In the genomic region with DNA sequence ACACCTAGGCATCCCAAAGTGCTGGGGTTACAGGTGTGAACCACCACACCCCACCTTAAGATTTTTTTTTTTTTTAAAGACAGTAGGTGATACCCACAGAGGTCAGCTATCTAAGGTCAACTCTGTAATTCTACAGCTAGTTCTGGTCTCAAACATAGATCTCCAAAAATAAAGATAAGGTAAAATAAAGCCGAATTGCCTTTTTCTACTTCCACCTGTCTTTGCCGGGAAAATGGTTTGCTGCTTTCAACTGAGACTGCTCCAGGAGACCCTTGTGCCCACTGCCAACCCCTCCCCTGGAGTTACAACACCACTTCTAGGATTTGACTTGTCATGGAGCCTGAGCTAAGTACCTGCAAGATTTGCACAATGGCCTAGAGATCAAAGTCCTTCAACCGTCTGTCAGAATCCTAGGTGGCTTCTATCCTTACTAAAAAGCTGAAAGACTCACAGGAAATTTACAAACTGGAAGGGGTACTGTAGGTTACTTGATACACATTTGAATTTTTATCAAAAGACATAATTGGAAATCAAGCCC, we compare ENCODE assay signal across 20 cellular contexts.
"Had no signal": no experiment of that assay in that cellular context is flagged by ENCODE, and none has a peak within 500 bp of the region (broad histone marks: within the 10 kb centered on the region; RNA-seq: fewer than 3 reads in every experiment).

No MANE protein-coding gene starts in this region.

- H3K27ac Mint-ChIP-seq: activated CD8-positive, alpha-beta T cell treated with anti-CD3 and anti-CD28 coated beads, Interleukin-2, amount 10 ng/mL, durations not matched to agents 7 days and 5 days; activated naive CD8-positive, alpha-beta T cell treated with anti-CD3 and anti-CD28 coated beads, Interleukin-2, amount 50 U/mL, for 24 hours; activated T-helper 1 cell treated with anti-CD3 and anti-CD28 coated beads, Interleukin-12 subunit alpha, Interleukin-12 subunit beta, Interleukin-2, Interleukin-4 antibody, amounts not matched to agents 30 ng/mL and 10 ng/mL and 1 ng/mL, durations not matched to agents 14 hours and 24 hours and 36 hours; memory B cell had no signal

- DNase-seq: activated CD4-positive, alpha-beta T cell treated with anti-CD3 and anti-CD28 coated beads for 1 hour; activated CD4-positive, alpha-beta T cell treated with anti-CD3 and anti-CD28 coated beads, Interleukin-2, amount 50 U/mL, for 1 hour; activated CD8-positive, alpha-beta T cell treated with anti-CD3 and anti-CD28 coated beads, Interleukin-2, amount 10 ng/mL, durations not matched to agents 7 days and 5 days; activated gamma-delta T cell; activated naive CD4-positive, alpha-beta T cell treated with anti-CD3 and anti-CD28 coated beads, Interleukin-2, amount 50 U/mL, for 16 hours; activated naive CD8-positive, alpha-beta T cell treated with anti-CD3 and anti-CD28 coated beads, Interleukin-2, amount 50 U/mL, for 24 hours; foreskin melanocyte; glutamatergic neuron; hippocampal formation; occipital lobe; spleen; stimulated activated CD4-positive, alpha-beta T cell treated with anti-CD3 and anti-CD28 coated beads, Interleukin-4, amount 100 ng/mL, for 24 hours; stimulated activated naive CD4-positive, alpha-beta T cell treated with Interleukin-2 at 50 U/mL for 16 hours; upper lobe of left lung had no signal

- H3K4me3 ChIP-seq: cardiac muscle cell, spleen, thoracic aorta, upper lobe of left lung had no signal

- ATAC-seq: activated CD8-positive, alpha-beta T cell treated with anti-CD3 and anti-CD28 coated beads, Interleukin-2, amount 10 ng/mL, durations not matched to agents 7 days and 5 days; activated naive CD8-positive, alpha-beta T cell treated with anti-CD3 and anti-CD28 coated beads, Interleukin-2, amount 50 U/mL, for 24 hours had no signal

- H3K4me1 Mint-ChIP-seq: memory B cell had no signal

- H3K9me3 Mint-ChIP-seq: activated naive CD8-positive, alpha-beta T cell treated with anti-CD3 and anti-CD28 coated beads, Interleukin-2, amount 50 U/mL, for 24 hours; activated T-helper 1 cell treated with anti-CD3 and anti-CD28 coated beads, Interleukin-12 subunit alpha, Interleukin-12 subunit beta, Interleukin-2, Interleukin-4 antibody, amounts not matched to agents 30 ng/mL and 10 ng/mL and 1 ng/mL, durations not matched to agents 14 hours and 24 hours and 36 hours; memory B cell; neural crest cell had no signal

- H3K27ac ChIP-seq: cardiac muscle cell, spleen, thoracic aorta, upper lobe of left lung, VCaP had no signal

- H3K4me3 Mint-ChIP-seq: activated CD8-positive, alpha-beta T cell treated with anti-CD3 and anti-CD28 coated beads, Interleukin-2, amount 10 ng/mL, durations not matched to agents 7 days and 5 days; activated naive CD8-positive, alpha-beta T cell treated with anti-CD3 and anti-CD28 coated beads, Interleukin-2, amount 50 U/mL, for 24 hours; activated T-helper 1 cell treated with anti-CD3 and anti-CD28 coated beads, Interleukin-12 subunit alpha, Interleukin-12 subunit beta, Interleukin-2, Interleukin-4 antibody, amounts not matched to agents 30 ng/mL and 10 ng/mL and 1 ng/mL, durations not matched to agents 14 hours and 24 hours and 36 hours; memory B cell; neural crest cell had no signal

- H3K27me3 Mint-ChIP-seq: memory B cell had no signal
